26 cellular contexts compared by ENCODE assay signal in genomic region chr12:121737421-121737820, GRCh38.
"Had no signal": no experiment of that assay in that cellular context is flagged by ENCODE, and none has a peak within 500 bp of the region (broad histone marks: within the 10 kb centered on the region; RNA-seq: fewer than 3 reads in every experiment).

No MANE protein-coding gene starts in this region.

- H3K27me3 Mint-ChIP-seq: natural killer cell treated with Interleukin-12 subunit alpha and Interleukin-12 subunit beta and Interleukin-15 and Interleukin-18, amount 100 ng/mL, for 72 hours; stimulated activated naive B cell treated with anti-CD40 and anti-IgM and Interleukin-4, amounts not matched to agents 10 μg/mL and 1 μg/mL and 100 μg/mL, for 72 hours; stimulated activated naive CD8-positive, alpha-beta T cell treated with anti-CD3 and anti-CD28 coated beads, Interleukin-15, Interleukin-2, amounts not matched to agents 100 ng/mL and 50 ng/mL, for 24 hours had no signal

- DNase-seq: nephron progenitor cell; nucleus accumbens; pancreas; right cardiac atrium; right lobe of liver; sigmoid colon; small intestine; stimulated activated CD4-positive, alpha-beta T cell treated with anti-CD3 and anti-CD28 coated beads, Interleukin-15, amount 100 ng/mL, for 24 hours; stimulated activated CD4-positive, alpha-beta T cell treated with anti-CD3 and anti-CD28 coated beads, Interleukin-2, amount 100 ng/mL, for 24 hours; stimulated activated CD4-positive, alpha-beta T cell treated with anti-CD3 and anti-CD28 coated beads, Interleukin-2, amount 100 ng/mL, for 48 hours; stimulated activated CD4-positive, alpha-beta T cell treated with anti-CD3 and anti-CD28 coated beads, Interleukin-4, amount 100 ng/mL, for 24 hours; stimulated activated naive B cell treated with anti-CD40 and anti-IgM and Interleukin-4, amounts not matched to agents 10 μg/mL and 1 μg/mL and 100 μg/mL, for 72 hours; stimulated activated naive CD4-positive, alpha-beta T cell treated with Interleukin-2 at 50 U/mL for 16 hours; stomach; thyroid gland; trophoblast cell; upper lobe of left lung had no signal

- H3K36me3 Mint-ChIP-seq: natural killer cell treated with Interleukin-12 subunit alpha and Interleukin-12 subunit beta and Interleukin-15 and Interleukin-18, amount 100 ng/mL, for 72 hours; stimulated activated effector memory CD8-positive, alpha-beta T cell treated with anti-CD3 and anti-CD28 coated beads, Interleukin-12 subunit alpha, Interleukin-12 subunit beta, amount 100 ng/mL, for 72 hours had no signal

- H3K9me3 ChIP-seq: neutrophil, pancreas, prostate gland, right lobe of liver, sigmoid colon, stomach, thoracic aorta, thyroid gland, tibial nerve, upper lobe of left lung, vagina had no signal

- H3K9me3 Mint-ChIP-seq: natural killer cell treated with Interleukin-12 subunit alpha and Interleukin-12 subunit beta and Interleukin-15 and Interleukin-18, amount 100 ng/mL, for 72 hours; nephron progenitor cell; neural crest cell; stimulated activated effector memory CD8-positive, alpha-beta T cell treated with anti-CD3 and anti-CD28 coated beads, Interleukin-12 subunit alpha, Interleukin-12 subunit beta, amount 100 ng/mL, for 72 hours; stimulated activated naive B cell treated with anti-CD40 and anti-IgM and Interleukin-4, amounts not matched to agents 10 μg/mL and 1 μg/mL and 100 μg/mL, for 72 hours; stimulated activated naive CD8-positive, alpha-beta T cell treated with anti-CD3 and anti-CD28 coated beads, Interleukin-15, Interleukin-2, amounts not matched to agents 100 ng/mL and 50 ng/mL, for 24 hours had no signal

- H3K27ac ChIP-seq: neutrophil, pancreas, prostate gland, right lobe of liver, sigmoid colon, stomach, thoracic aorta, thyroid gland, tibial nerve, upper lobe of left lung, vagina had no signal

- ATAC-seq: natural killer cell treated with Interleukin-12 subunit alpha and Interleukin-12 subunit beta and Interleukin-15 and Interleukin-18, amount 100 ng/mL, for 72 hours; pancreas; right cardiac atrium; right lobe of liver; stimulated activated effector memory CD8-positive, alpha-beta T cell treated with anti-CD3 and anti-CD28 coated beads, Interleukin-12 subunit alpha, Interleukin-12 subunit beta, amount 100 ng/mL, for 72 hours; stimulated activated naive B cell treated with anti-CD40 and anti-IgM and Interleukin-4, amounts not matched to agents 10 μg/mL and 1 μg/mL and 100 μg/mL, for 72 hours had no signal

- H3K4me1 Mint-ChIP-seq: neural crest cell; stimulated activated effector memory CD8-positive, alpha-beta T cell treated with anti-CD3 and anti-CD28 coated beads, Interleukin-12 subunit alpha, Interleukin-12 subunit beta, amount 100 ng/mL, for 72 hours had no signal

- H3K36me3 ChIP-seq: neutrophil, pancreas, prostate gland, right lobe of liver, sigmoid colon, stomach, thoracic aorta, thyroid gland, tibial nerve, upper lobe of left lung, vagina had no signal

- H3K4me3 ChIP-seq: pancreas, prostate gland, right lobe of liver, sigmoid colon, stomach, thoracic aorta, thyroid gland, tibial nerve, upper lobe of left lung, vagina had no signal

- H3K27ac Mint-ChIP-seq: natural killer cell treated with Interleukin-12 subunit alpha and Interleukin-12 subunit beta and Interleukin-15 and Interleukin-18, amount 100 ng/mL, for 72 hours; stimulated activated effector memory CD8-positive, alpha-beta T cell treated with anti-CD3 and anti-CD28 coated beads, Interleukin-12 subunit alpha, Interleukin-12 subunit beta, amount 100 ng/mL, for 72 hours; stimulated activated naive B cell treated with anti-CD40 and anti-IgM and Interleukin-4, amounts not matched to agents 10 μg/mL and 1 μg/mL and 100 μg/mL, for 72 hours; stimulated activated naive CD8-positive, alpha-beta T cell treated with anti-CD3 and anti-CD28 coated beads, Interleukin-15, Interleukin-2, amounts not matched to agents 100 ng/mL and 50 ng/mL, for 24 hours had no signal

- H3K4me1 ChIP-seq: pancreas, prostate gland, right lobe of liver, sigmoid colon, thyroid gland, tibial nerve, upper lobe of left lung had no signal

- H3K4me3 Mint-ChIP-seq: natural killer cell treated with Interleukin-12 subunit alpha and Interleukin-12 subunit beta and Interleukin-15 and Interleukin-18, amount 100 ng/mL, for 72 hours; nephron progenitor cell; neural crest cell; stimulated activated effector memory CD8-positive, alpha-beta T cell treated with anti-CD3 and anti-CD28 coated beads, Interleukin-12 subunit alpha, Interleukin-12 subunit beta, amount 100 ng/mL, for 72 hours; stimulated activated naive B cell treated with anti-CD40 and anti-IgM and Interleukin-4, amounts not matched to agents 10 μg/mL and 1 μg/mL and 100 μg/mL, for 72 hours; stimulated activated naive CD8-positive, alpha-beta T cell treated with anti-CD3 and anti-CD28 coated beads, Interleukin-15, Interleukin-2, amounts not matched to agents 100 ng/mL and 50 ng/mL, for 24 hours had no signal

- H3K27me3 ChIP-seq: neutrophil, pancreas, right lobe of liver, sigmoid colon, stomach, thyroid gland, tibial nerve, upper lobe of left lung, vagina had no signal
